Comparison of ENCODE assay signal across 12 cellular contexts in genomic region chr16:89097528-89097846, GRCh38. TPM values are rescaled to one million over a fixed set of nuclear protein-coding genes. Genes with fewer than 3 reads are reported as not detected.
DNase-seq lines count a peak whose midpoint lies in the region; ATAC-seq and TF ChIP-seq lines count a peak whose summit lies in the region.
"Had no signal": no experiment of that assay in that cellular context is flagged by ENCODE, and none has a peak within 500 bp of the region (broad histone marks: within the 10 kb centered on the region; RNA-seq: fewer than 3 reads in every experiment).

No MANE protein-coding gene starts in this region.

- peak overlapping the region; percentile 99 for H3K27ac Mint-ChIP-seq in CD8-positive, alpha-beta T cell
- peak overlapping the region; percentile 98 for H3K27ac Mint-ChIP-seq in activated T-helper 17 cell treated with anti-CD3 and anti-CD28 coated beads, Interleukin-2, amount 50 U/mL, for 72 hours
- H3K27ac Mint-ChIP-seq in nephron = no peak overlapping the region

- POLR2A ChIA-PET in CD8-positive, alpha-beta T cell (lab: Charles Lee) = interaction anchor here (0.7 to 3.6 kb wide), 7 partner anchors 18 to 287 kb away, joined by 3 to 47 read pairs (median 4); partner anchors contain the start of genes CDH15, GALNS and TRAPPC2L

- H3K9me3 Mint-ChIP-seq in CD8-positive, alpha-beta T cell = no peaks in the 10 kb centered on the region
- H3K9me3 Mint-ChIP-seq in activated T-helper 17 cell treated with anti-CD3 and anti-CD28 coated beads, Interleukin-2, amount 50 U/mL, for 72 hours = no peaks in the 10 kb centered on the region
- no peaks in the 10 kb centered on the region for H3K9me3 Mint-ChIP-seq in nephron

- peaks cover 39% of the 10 kb centered on the region for H3K36me3 Mint-ChIP-seq in CD8-positive, alpha-beta T cell
- peaks cover 36% of the 10 kb centered on the region for H3K36me3 Mint-ChIP-seq in activated T-helper 17 cell treated with anti-CD3 and anti-CD28 coated beads, Interleukin-2, amount 50 U/mL, for 72 hours (ENCODE audit: low read depth)
- peaks cover 5% of the 10 kb centered on the region for H3K36me3 Mint-ChIP-seq in nephron (ENCODE audit: low read depth)

- H3K4me3 Mint-ChIP-seq in CD8-positive, alpha-beta T cell = peak overlapping the region; percentile 80
- peak overlapping the region; percentile 87 for H3K4me3 Mint-ChIP-seq in activated T-helper 17 cell treated with anti-CD3 and anti-CD28 coated beads, Interleukin-2, amount 50 U/mL, for 72 hours
- peak overlapping the region in 2 of 3 experiments; percentile 12 to 45 for H3K4me3 Mint-ChIP-seq in nephron

- H3K36me3 ChIP-seq in CD8-positive, alpha-beta T cell (ENCODE audit: insufficient read depth, low read length) = peaks cover 19% of the 10 kb centered on the region
- H3K36me3 ChIP-seq in MG63 = no peaks in the 10 kb centered on the region

- peaks cover 77% of the 10 kb centered on the region for H3K4me1 ChIP-seq in CD8-positive, alpha-beta T cell (ENCODE audit: insufficient read depth, low read length)

- DNase-seq in CD8-positive, alpha-beta T cell = no peak
- DNase-seq in MG63 (no peak), iPS-NIHi11 (ENCODE audit: low spot score) (no peak)
- DNase-seq: Calu3, NCI-H1092 treated with DMSO at 0.1 percent for 48 hours, substantia nigra had no signal

- CTCF ChIA-PET in CD8-positive, alpha-beta T cell (lab: Charles Lee) = interaction anchor here (1.5 kb wide), 1 partner anchor 26 kb away, joined by 6 read pairs; no protein-coding TSS in a partner anchor

- ATAC-seq in CD8-positive, alpha-beta T cell = peak; percentile 11
- ATAC-seq in HG03135 (IDR thresholded peaks at IDR 0.05; ENCODE audit: unreplicated experiment) (peak; percentile 5), GM21786 (IDR thresholded peaks at IDR 0.05; ENCODE audit: unreplicated experiment) (no peak)
- ATAC-seq in activated T-helper 17 cell treated with anti-CD3 and anti-CD28 coated beads, Interleukin-2, amount 50 U/mL, for 72 hours (replicated peaks) = peak; percentile 6

- no peaks in the 10 kb centered on the region for H3K27me3 Mint-ChIP-seq in CD8-positive, alpha-beta T cell (ENCODE audit: low read depth)
- no peaks in the 10 kb centered on the region for H3K27me3 Mint-ChIP-seq in activated T-helper 17 cell treated with anti-CD3 and anti-CD28 coated beads, Interleukin-2, amount 50 U/mL, for 72 hours
- H3K27me3 Mint-ChIP-seq in nephron (ENCODE audit: low read depth) = peaks cover under 1% of the 10 kb centered on the region

- peak overlapping the region; percentile 82 for H3K27ac ChIP-seq in CD8-positive, alpha-beta T cell (ENCODE audit: low read depth, low read length)
- H3K27ac ChIP-seq: epithelial cell of prostate had no signal

- no peaks in the 10 kb centered on the region for H3K9me3 ChIP-seq in CD8-positive, alpha-beta T cell (ENCODE audit: low read length)
- no peaks in the 10 kb centered on the region for H3K9me3 ChIP-seq in MG63
- H3K9me3 ChIP-seq: SK-N-SH had no signal

- H3K4me3 ChIP-seq in CD8-positive, alpha-beta T cell (ENCODE audit: low read depth, low read length) = peak overlapping the region; percentile 49
- H3K4me3 ChIP-seq in MG63 = no peak overlapping the region

- H3K27me3 ChIP-seq in CD8-positive, alpha-beta T cell (ENCODE audit: insufficient read depth, low read length) = no peaks in the 10 kb centered on the region
- H3K27me3 ChIP-seq in MG63 = no peaks in the 10 kb centered on the region

- no peak for TF ChIP-seq CTCF in CD8-positive, alpha-beta T cell (IDR thresholded peaks at IDR 0.05)
- no peak for TF ChIP-seq CTCF in nephron (IDR thresholded peaks at IDR 0.05; ENCODE audit: unreplicated experiment in 3 of 3)

- intact Hi-C loops in CD8-positive, alpha-beta T cell (cut with DNase I, micrococcal nuclease) = loop anchor here (1.0 to 10.0 kb wide), 5 partner anchors 18 to 407 kb away; partner anchors contain the start of genes ZNF778 (in 2 of the 2), GALNS (in 1 of the 2), SPG7 (in 1 of the 2) and TRAPPC2L (in 1 of the 2)

- H3K4me1 Mint-ChIP-seq in CD8-positive, alpha-beta T cell (ENCODE audit: low read depth) = peaks cover 62% of the 10 kb centered on the region
- H3K4me1 Mint-ChIP-seq in activated T-helper 17 cell treated with anti-CD3 and anti-CD28 coated beads, Interleukin-2, amount 50 U/mL, for 72 hours = peaks cover 45% of the 10 kb centered on the region
- peaks cover 38% of the 10 kb centered on the region for H3K4me1 Mint-ChIP-seq in nephron

RNA-seq across cellular contexts. Expression of gene ACSF3, which starts 3.8 kb away (rescaled TPM):
- 10 to 100 TPM; 33.5 to 37.0 TPM for total RNA-seq in CD8-positive, alpha-beta T cell
- 10 to 100 TPM; 35.4 to 47.9 TPM for total RNA-seq in activated T-helper 17 cell treated with anti-CD3 and anti-CD28 coated beads, Interleukin-2, amount 50 U/mL, for 72 hours
- 11.0 and 21.8 TPM in 2 replicates for total RNA-seq in MG63 (2014; rRNA removed; shearing (Covaris generic); ENCODE audit: low replicate concordance)

Comparison
In these comparisons a context has a peak if more than half of its experiments do, and no peak if none do; other contexts are left out.
1. H3K27ac Mint-ChIP-seq: peak in CD8-positive, alpha-beta T cell (single experiment) and activated T-helper 17 cell treated with anti-CD3 and anti-CD28 coated beads, Interleukin-2, amount 50 U/mL, for 72 hours (single experiment); none in nephron (0 of 3).
2. H3K4me3 Mint-ChIP-seq: peak in every context shown above with its lines; median percentile 87 in activated T-helper 17 cell treated with anti-CD3 and anti-CD28 coated beads, Interleukin-2, amount 50 U/mL, for 72 hours; 80 in CD8-positive, alpha-beta T cell; 28 in nephron.